14 cellular contexts compared by ENCODE assay signal in genomic region chr2:161078211-161078539, GRCh38.
DNase-seq lines count a peak whose midpoint lies in the region; ATAC-seq, FAIRE-seq and TF ChIP-seq lines count a peak whose summit lies in the region.
"Had no signal": no experiment of that assay in that cellular context is flagged by ENCODE, and none has a peak within 500 bp of the region (broad histone marks: within the 10 kb centered on the region; RNA-seq: fewer than 3 reads in every experiment).

No MANE protein-coding gene starts in this region.

- dilution Hi-C loops in keratinocyte (cut with MboI; ENCODE audit: extremely low pct_ligation_motif_present, low sequenced_read_pairs), result no loop called here

- no peaks in the 10 kb centered on the region for H3K9me1 ChIP-seq in keratinocyte (ENCODE audit: control insufficient read depth, extremely low read depth, insufficient read depth, low read length)

- TF ChIP-seq POLR2A in sigmoid colon (IDR thresholded peaks at IDR 0.05), result no peak

- peak overlapping the region; percentile 61 for H3K4me2 ChIP-seq in keratinocyte (ENCODE audit: control insufficient read depth, extremely low read depth, insufficient read depth, low read depth, low read length)

- whole genome bisulfite sequencing in sigmoid colon, 2 donors, result 62 to 83% methylated on average over 2 of the region's 2 CpGs

- peak overlapping the region; percentile 97 to 100 (median 100) for H3K27ac Mint-ChIP-seq in CD14-positive monocyte
- H3K27ac Mint-ChIP-seq in activated CD8-positive, alpha-beta T cell treated with anti-CD3 and anti-CD28 coated beads for 36 hours, result peak overlapping the region; percentile 87

- H3K27ac ChIP-seq in keratinocyte (ENCODE audit: control insufficient read depth, insufficient read depth, low read length) (peak overlapping the region; percentile 68), sigmoid colon (no peak overlapping the region)

- H3K36me3 ChIP-seq in keratinocyte (ENCODE audit: control insufficient read depth in 2 of 2, extremely low read depth in 1 of 2, insufficient read depth in 2 of 2, low read length in 2 of 2), result no peaks in the 10 kb centered on the region
- no peaks in the 10 kb centered on the region for H3K36me3 ChIP-seq in sigmoid colon
- H3K36me3 ChIP-seq: thyroid gland had no signal

- H2AFZ ChIP-seq in keratinocyte (ENCODE audit: control insufficient read depth, low read length), result peak overlapping the region; percentile 82

- H3K9ac ChIP-seq in keratinocyte (ENCODE audit: control insufficient read depth, extremely low read depth, insufficient read depth, low read length), result no peak overlapping the region

- H3K27me3 ChIP-seq in keratinocyte (ENCODE audit: control insufficient read depth, extremely low read depth, insufficient read depth, low read length) (no peaks in the 10 kb centered on the region), sigmoid colon (no peaks in the 10 kb centered on the region)
- H3K27me3 ChIP-seq: thyroid gland had no signal

- H3K4me3 Mint-ChIP-seq in CD14-positive monocyte, result peak overlapping the region; percentile 62 to 86
- peak overlapping the region; percentile 25 for H3K4me3 Mint-ChIP-seq in activated CD8-positive, alpha-beta T cell treated with anti-CD3 and anti-CD28 coated beads for 36 hours

- ATAC-seq in GM18511 (IDR thresholded peaks at IDR 0.05; ENCODE audit: unreplicated experiment), result peak; percentile 1
- ATAC-seq in activated CD8-positive, alpha-beta T cell treated with anti-CD3 and anti-CD28 coated beads for 36 hours, result no peak
- ATAC-seq in GM18867 (IDR thresholded peaks at IDR 0.05; ENCODE audit: unreplicated experiment), result no peak

- no peaks in the 10 kb centered on the region for H4K20me1 ChIP-seq in keratinocyte (ENCODE audit: control insufficient read depth, extremely low read depth, insufficient read depth, low read length)

- POLR2A ChIA-PET in activated CD8-positive, alpha-beta T cell treated with anti-CD3 and anti-CD28 coated beads for 36 hours (lab: Charles Lee), result interaction anchor here (1.6 kb wide), 1 partner anchor 58 kb away, joined by 3 read pairs; no protein-coding TSS in a partner anchor

- H3K4me1 Mint-ChIP-seq in CD14-positive monocyte, result peaks cover 29% of the 10 kb centered on the region
- peaks cover 47% of the 10 kb centered on the region for H3K4me1 Mint-ChIP-seq in activated CD8-positive, alpha-beta T cell treated with anti-CD3 and anti-CD28 coated beads for 36 hours (ENCODE audit: low read depth)

- peaks cover 0 to 4% (median 0%) of the 10 kb centered on the region in 3 donors for H3K27me3 Mint-ChIP-seq in CD14-positive monocyte (ENCODE audit: low read depth in 3 of 3)
- H3K27me3 Mint-ChIP-seq in activated CD8-positive, alpha-beta T cell treated with anti-CD3 and anti-CD28 coated beads for 36 hours, result no peaks in the 10 kb centered on the region
- H3K27me3 Mint-ChIP-seq: progenitor cell of endocrine pancreas had no signal

- CTCF ChIA-PET in activated CD8-positive, alpha-beta T cell treated with anti-CD3 and anti-CD28 coated beads for 36 hours (lab: Charles Lee), result interaction anchor here (1.3 to 8.5 kb wide), 3 partner anchors 13 to 195 kb away, joined by 3 to 72 read pairs (median 4); no protein-coding TSS in a partner anchor

- H3K9me3 ChIP-seq in keratinocyte (ENCODE audit: control insufficient read depth, low read depth, low read length) (no peaks in the 10 kb centered on the region), sigmoid colon (no peaks in the 10 kb centered on the region)
- H3K9me3 ChIP-seq: thyroid gland had no signal

- H3K36me3 Mint-ChIP-seq in CD14-positive monocyte, result no peaks in the 10 kb centered on the region
- no peaks in the 10 kb centered on the region for H3K36me3 Mint-ChIP-seq in activated CD8-positive, alpha-beta T cell treated with anti-CD3 and anti-CD28 coated beads for 36 hours (ENCODE audit: low read depth)

- FAIRE-seq in keratinocyte (lab: Jason Lieb, UNC), result no peak

- TF ChIP-seq CTCF in CD14-positive monocyte (IDR thresholded peaks at IDR 0.05) (no peak), keratinocyte (optimal IDR thresholded peaks at IDR 0.05 in 1 of 3, IDR thresholded peaks at IDR 0.05 in 1 of 3, conservative IDR thresholded peaks at IDR 0.05 in 1 of 3; ENCODE audit: extremely low read depth in 1 of 3, insufficient read depth in 2 of 3, low read length in 3 of 3) (no peak), sigmoid colon (IDR thresholded peaks at IDR 0.05) (no peak)
- no peak for TF ChIP-seq CTCF in activated CD8-positive, alpha-beta T cell treated with anti-CD3 and anti-CD28 coated beads for 36 hours (IDR thresholded peaks at IDR 0.05)

- H3K9me3 Mint-ChIP-seq in CD14-positive monocyte, result no peaks in the 10 kb centered on the region
- H3K9me3 Mint-ChIP-seq in activated CD8-positive, alpha-beta T cell treated with anti-CD3 and anti-CD28 coated beads for 36 hours, result peaks cover 4% of the 10 kb centered on the region

- no peak for TF ChIP-seq EP300 in sigmoid colon (IDR thresholded peaks at IDR 0.05)

- H3K79me2 ChIP-seq in keratinocyte (ENCODE audit: control insufficient read depth, insufficient read depth, low read length), result no peaks in the 10 kb centered on the region

- H3K4me3 ChIP-seq in keratinocyte (ENCODE audit: control insufficient read depth in 2 of 3, extremely low read depth in 1 of 3, insufficient read depth in 2 of 3, low read depth in 1 of 3, low read length in 3 of 3) (no peak overlapping the region), sigmoid colon (no peak overlapping the region)
- H3K4me3 ChIP-seq: thyroid gland had no signal

- intact Hi-C loops in CD14-positive monocyte (cut with micrococcal nuclease), result loop anchor here in 1 of 2 donors (5.0 kb wide), 2 partner anchors 44 to 84 kb away; partner anchors contain the start of gene TANK
- intact Hi-C loops in activated CD8-positive, alpha-beta T cell treated with anti-CD3 and anti-CD28 coated beads for 36 hours (cut with micrococcal nuclease), result loop anchor here (5.0 to 10.0 kb wide), 3 partner anchors 89 to 197 kb away; no protein-coding TSS in a partner anchor
- intact Hi-C loops in sigmoid colon (cut with DNase I), result no loop called here

- H3K4me1 ChIP-seq in keratinocyte (ENCODE audit: control insufficient read depth, extremely low read depth, insufficient read depth, low read length) (peaks cover 18% of the 10 kb centered on the region), sigmoid colon (no peaks in the 10 kb centered on the region)
- H3K4me1 ChIP-seq: thyroid gland had no signal

- DNase-seq in CD14-positive monocyte (ENCODE audit: low spot score) (no peak), keratinocyte (ENCODE audit: low read depth, low spot score) (peak; percentile 7), NCI-H446 (lab: John Stamatoyannopoulos, UW) (no peak), NCI-H2227 (lab: John Stamatoyannopoulos, UW; ENCODE audit: unreplicated experiment) (no peak), sigmoid colon (no peak)
- DNase-seq in activated CD8-positive, alpha-beta T cell treated with anti-CD3 and anti-CD28 coated beads for 36 hours, result no peak
- DNase-seq: Calu3, foreskin melanocyte, left ventricle myocardium superior, NCI-H1417, thyroid gland had no signal
